In genomic region chr2:20606198-20606597, GRCh38 we compare ENCODE assay signal across 27 cellular contexts.
"Had no signal": no experiment of that assay in that cellular context is flagged by ENCODE, and none has a peak within 500 bp of the region (broad histone marks: within the 10 kb centered on the region; RNA-seq: fewer than 3 reads in every experiment).

No MANE protein-coding gene starts in this region.

- H3K27me3 ChIP-seq: adrenal gland had no signal

- H3K27ac ChIP-seq: KMS-11 had no signal

- H3K9ac ChIP-seq: KMS-11 had no signal

- H3K36me3 ChIP-seq: adrenal gland had no signal

- H3K4me3 ChIP-seq: adrenal gland had no signal

- H3K9me3 ChIP-seq: adrenal gland had no signal

- ATAC-seq: activated T-helper 17 cell treated with anti-CD3 and anti-CD28 coated beads, Interleukin-2, amount 50 U/mL, for 72 hours; Panc1 had no signal

- DNase-seq: activated CD4-positive, alpha-beta memory T cell treated with anti-CD3 and anti-CD28 coated beads, Interleukin-2, amount 10 ng/mL, durations not matched to agents 7 days and 5 days; activated CD4-positive, alpha-beta T cell treated with anti-CD3 and anti-CD28 coated beads, Interleukin-2, amount 10 ng/mL, durations not matched to agents 7 days and 5 days; activated CD4-positive, CD25-positive, alpha-beta regulatory T cell; activated gamma-delta T cell; activated naive CD4-positive, alpha-beta T cell treated with anti-CD3 and anti-CD28 coated beads, Interleukin-2, amount 50 U/mL, for 16 hours; activated naive CD8-positive, alpha-beta T cell treated with anti-CD3 and anti-CD28 coated beads, Interleukin-2, amount 10 ng/mL, durations not matched to agents 7 days and 5 days; activated T-cell treated with anti-CD3 and anti-CD28 coated beads for 4 hours; activated T-cell treated with anti-CD3 and anti-CD28 coated beads, Interleukin-2, amount 50 U/mL, for 48 hours; anterior cingulate cortex; NCI-H1092 treated with DMSO at 0.1 percent for 48 hours; NCI-H1417 treated with DMSO at 0.1 percent for 48 hours; NCI-H1694; NCI-H2029; NCI-H345; NCI-H510A; NCI-H526 treated with DMSO at 0.1 percent for 48 hours; NCI-H82; NK-92 treated with Interleukin-12 subunit alpha and Interleukin-12 subunit beta, amount 100 ng/mL, for 24 hours; OCI-M1; RPMI8226; SHP77; T-helper 2 cell; T1000 had no signal
